In the genomic region with DNA sequence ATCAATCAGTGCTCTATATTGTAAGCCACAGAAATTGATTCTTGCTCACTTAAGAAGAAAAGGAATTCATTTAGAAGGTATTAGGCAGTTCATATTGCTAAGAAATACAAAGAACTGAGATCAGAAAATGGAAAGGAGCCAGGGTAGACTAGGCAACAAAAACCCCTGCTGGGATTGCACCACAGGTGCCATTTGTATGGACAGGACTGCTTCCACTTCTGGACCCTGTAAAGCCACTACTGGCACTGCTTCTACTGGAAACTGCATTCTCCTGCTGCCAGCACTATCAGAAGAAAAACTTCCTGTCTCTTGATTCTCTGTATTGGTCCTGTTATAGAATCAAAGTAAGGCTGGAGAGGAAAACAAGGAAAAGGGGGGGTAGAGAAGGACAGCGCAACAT, we compare ENCODE assay signal across 14 cellular contexts. TPM values are rescaled to one million over a fixed set of nuclear protein-coding genes. Genes with fewer than 3 reads are reported as not detected.
DNase-seq lines count a peak whose midpoint lies in the region; TF ChIP-seq lines count a peak whose summit lies in the region.
"Had no signal": no experiment of that assay in that cellular context is flagged by ENCODE, and none has a peak within 500 bp of the region (broad histone marks: within the 10 kb centered on the region; RNA-seq: fewer than 3 reads in every experiment).

No MANE protein-coding gene starts in this region.

- H3K14ac ChIP-seq in neuronal stem cell (ENCODE audit: low read length), result no peak overlapping the region

- no CpG with 5 or more reads among the region's 1 CpG for WGBS in neuronal stem cell (ENCODE audit: extremely low coverage in 2 of 2, insufficient read length in 2 of 2, insufficient replicate concordance in 1 of 2), 2 donors

- no peak overlapping the region for H3K4me2 ChIP-seq in neural progenitor cell
- no peak overlapping the region for H3K4me2 ChIP-seq in neuronal stem cell (ENCODE audit: insufficient read depth, low read length, poor library complexity, severe bottlenecking)

- H3K79me1 ChIP-seq in neuronal stem cell (ENCODE audit: low read depth, low read length), result no peaks in the 10 kb centered on the region

- H3K4me3 ChIP-seq in neural progenitor cell (no peak overlapping the region), neuronal stem cell (ENCODE audit: low read length in 2 of 2) (no peak overlapping the region)
- H3K4me3 ChIP-seq: sigmoid colon had no signal

- H3K27ac ChIP-seq in neural progenitor cell, result no peak overlapping the region
- no peak overlapping the region for H3K27ac ChIP-seq in neuronal stem cell (replicated peaks; ENCODE audit: low read length)
- H3K27ac ChIP-seq: sigmoid colon had no signal

- H3K23ac ChIP-seq in neuronal stem cell (ENCODE audit: low read depth, low read length, poor library complexity), result no peak overlapping the region

- H3K4me3 Mint-ChIP-seq in neural progenitor cell, result no peak overlapping the region
- no peak overlapping the region for H3K4me3 Mint-ChIP-seq in activated CD4-positive, alpha-beta memory T cell treated with anti-CD3 and anti-CD28 coated beads, Interleukin-2, amount 10 ng/mL, durations not matched to agents 7 days and 5 days
- H3K4me3 Mint-ChIP-seq: activated naive CD4-positive, alpha-beta T cell treated with anti-CD3 and anti-CD28 coated beads, Interleukin-2, amount 50 U/mL, for 24 hours had no signal

- H4K8ac ChIP-seq in neuronal stem cell (ENCODE audit: low read depth, low read length), result no peak overlapping the region

- peaks cover 39% of the 10 kb centered on the region for H4K20me1 ChIP-seq in neural progenitor cell (ENCODE audit: low read depth)

- H2BK15ac ChIP-seq in neuronal stem cell (ENCODE audit: low read length), result no peak overlapping the region

- H3K18ac ChIP-seq in neuronal stem cell (ENCODE audit: low read length), result no peak overlapping the region

- no peak overlapping the region for H3K4ac ChIP-seq in neuronal stem cell (ENCODE audit: low read length)

- H2BK5ac ChIP-seq in neuronal stem cell (ENCODE audit: low read length), result no peak overlapping the region

- H2BK12ac ChIP-seq in neuronal stem cell (ENCODE audit: low read length), result no peak overlapping the region

- no peak overlapping the region for H4K91ac ChIP-seq in neuronal stem cell (ENCODE audit: low read depth, low read length, poor library complexity)

- no peak overlapping the region for H2BK120ac ChIP-seq in neuronal stem cell (ENCODE audit: low read depth, low read length)

- H3K9ac ChIP-seq in neural progenitor cell (no peak overlapping the region), neuronal stem cell (ENCODE audit: low read depth, low read length, poor library complexity) (no peak overlapping the region)

- H3K9me3 ChIP-seq in neural progenitor cell (ENCODE audit: low read depth), result peaks cover 10% of the 10 kb centered on the region
- peaks cover 7 to 25% of the 10 kb centered on the region in 2 donors for H3K9me3 ChIP-seq in neuronal stem cell (replicated peaks in 1 of 2; ENCODE audit: control insufficient read depth in 2 of 2, insufficient read depth in 1 of 2, low read depth in 1 of 2, low read length in 2 of 2)

- POLR2A ChIA-PET in activated CD4-positive, alpha-beta memory T cell treated with anti-CD3 and anti-CD28 coated beads, Interleukin-2, amount 10 ng/mL, durations not matched to agents 7 days and 5 days (lab: Charles Lee), result no interaction called here

- peak overlapping the region; percentile 12 for H3K27ac Mint-ChIP-seq in neural progenitor cell
- H3K27ac Mint-ChIP-seq in activated CD4-positive, alpha-beta memory T cell treated with anti-CD3 and anti-CD28 coated beads, Interleukin-2, amount 10 ng/mL, durations not matched to agents 7 days and 5 days, result no peak overlapping the region
- H3K27ac Mint-ChIP-seq: activated naive CD4-positive, alpha-beta T cell treated with anti-CD3 and anti-CD28 coated beads, Interleukin-2, amount 50 U/mL, for 24 hours had no signal

- DNase-seq in G401 (ENCODE audit: low spot score) (peak; percentile 58), NCI-H146 (lab: John Stamatoyannopoulos, UW) (peak; percentile 83), cerebellum (ENCODE audit: low spot score) (peak; percentile 13), neural progenitor cell (ENCODE audit: low spot score) (no peak), EL (no peak), NCI-H526 (lab: John Stamatoyannopoulos, UW) (no peak), neuronal stem cell (ENCODE audit: low spot score) (no peak)
- no peak for DNase-seq in activated CD4-positive, alpha-beta memory T cell treated with anti-CD3 and anti-CD28 coated beads, Interleukin-2, amount 10 ng/mL, durations not matched to agents 7 days and 5 days
- DNase-seq: Calu3; effector CD4-positive, alpha-beta T cell; mesenchymal stem cell; NCI-H2227 treated with DMSO at 0.1 percent for 48 hours; sigmoid colon had no signal

- H3K36me3 ChIP-seq in neural progenitor cell (peaks cover under 1% of the 10 kb centered on the region), neuronal stem cell (replicated peaks in 1 of 2; ENCODE audit: control insufficient read depth in 2 of 2, insufficient read depth in 2 of 2, low read length in 2 of 2) (peaks cover 0 to 2% of the 10 kb centered on the region in 2 donors)
- H3K36me3 ChIP-seq: sigmoid colon had no signal

- H3K4me1 ChIP-seq in neural progenitor cell, result peaks cover 17% of the 10 kb centered on the region
- peaks cover 0 to 10% of the 10 kb centered on the region in 2 donors for H3K4me1 ChIP-seq in neuronal stem cell (ENCODE audit: control insufficient read depth in 2 of 2, insufficient read depth in 1 of 2, low read depth in 1 of 2, low read length in 2 of 2)

- H3F3A ChIP-seq in neural progenitor cell (ENCODE audit: low read depth), result peaks cover 4% of the 10 kb centered on the region

- H3K27me3 ChIP-seq in neural progenitor cell, result no peaks in the 10 kb centered on the region
- no peaks in the 10 kb centered on the region for H3K27me3 ChIP-seq in neuronal stem cell (ENCODE audit: control insufficient read depth in 3 of 3, insufficient read depth in 3 of 3, low read depth in 1 of 3, low read length in 3 of 3)
- H3K27me3 ChIP-seq: sigmoid colon had no signal

- in situ Hi-C loops in G401 (cut with HindIII; ENCODE audit: low sequenced_read_pairs), result no loop called here

- H3K9me3 Mint-ChIP-seq in neural progenitor cell, result peaks cover 34% of the 10 kb centered on the region
- H3K9me3 Mint-ChIP-seq in activated CD4-positive, alpha-beta memory T cell treated with anti-CD3 and anti-CD28 coated beads, Interleukin-2, amount 10 ng/mL, durations not matched to agents 7 days and 5 days, result peaks cover 21% of the 10 kb centered on the region

- H3K27me3 Mint-ChIP-seq in neural progenitor cell (ENCODE audit: insufficient read depth, low read depth), result peaks cover under 1% of the 10 kb centered on the region
- no peaks in the 10 kb centered on the region for H3K27me3 Mint-ChIP-seq in activated CD4-positive, alpha-beta memory T cell treated with anti-CD3 and anti-CD28 coated beads, Interleukin-2, amount 10 ng/mL, durations not matched to agents 7 days and 5 days
- H3K27me3 Mint-ChIP-seq: activated naive CD4-positive, alpha-beta T cell treated with anti-CD3 and anti-CD28 coated beads, Interleukin-2, amount 50 U/mL, for 24 hours had no signal

- H2AK5ac ChIP-seq in neuronal stem cell (ENCODE audit: low read depth, low read length), result no peak overlapping the region

- peaks cover 34% of the 10 kb centered on the region for H3K36me3 Mint-ChIP-seq in neural progenitor cell
- peaks cover 34% of the 10 kb centered on the region for H3K36me3 Mint-ChIP-seq in activated CD4-positive, alpha-beta memory T cell treated with anti-CD3 and anti-CD28 coated beads, Interleukin-2, amount 10 ng/mL, durations not matched to agents 7 days and 5 days (ENCODE audit: low read depth)

- peaks cover 26% of the 10 kb centered on the region for H3K4me1 Mint-ChIP-seq in neural progenitor cell
- H3K4me1 Mint-ChIP-seq in activated CD4-positive, alpha-beta memory T cell treated with anti-CD3 and anti-CD28 coated beads, Interleukin-2, amount 10 ng/mL, durations not matched to agents 7 days and 5 days, result peaks cover 9% of the 10 kb centered on the region

- CTCF ChIA-PET in activated CD4-positive, alpha-beta memory T cell treated with anti-CD3 and anti-CD28 coated beads, Interleukin-2, amount 10 ng/mL, durations not matched to agents 7 days and 5 days (lab: Charles Lee), result no interaction called here

- no peak overlapping the region for H2AFZ ChIP-seq in neural progenitor cell (replicated peaks)
- no peak overlapping the region for H2AFZ ChIP-seq in neuronal stem cell (ENCODE audit: low read length)

- no peak for TF ChIP-seq CTCF in neural progenitor cell (IDR thresholded peaks at IDR 0.05)

- H3K79me2 ChIP-seq in neural progenitor cell (ENCODE audit: low read depth), result peaks cover 59% of the 10 kb centered on the region

RNA-seq across cellular contexts. Expression of a gene that starts 45.9 kb away (rescaled TPM):
- total RNA-seq in G401 (2014; rRNA removed; shearing (Covaris generic)), result 49.4 and 52.5 TPM in 2 replicates
- 55.9 TPM for total RNA-seq in cerebellum
- 37.3 and 50.4 TPM in 2 replicates for total RNA-seq in neural progenitor cell (ENCODE audit: low replicate concordance)
- 23.2 TPM for polyA plus RNA-seq in neuronal stem cell (2013, experiment 1 of 2)
- 22.3 TPM for polyA plus RNA-seq in neuronal stem cell (2013, experiment 2 of 2)
- 10 to 100 TPM; 36.2 to 39.7 TPM for total RNA-seq in activated CD4-positive, alpha-beta memory T cell treated with anti-CD3 and anti-CD28 coated beads, Interleukin-2, amount 10 ng/mL, durations not matched to agents 7 days and 5 days

RNA-seq across cellular contexts. Expression of a gene that starts 46.2 kb away (rescaled TPM):
- total RNA-seq in G401 (2014; rRNA removed; shearing (Covaris generic)), result 14.4 and 14.5 TPM in 2 replicates
- total RNA-seq in cerebellum (51.1 TPM), neural progenitor cell (ENCODE audit: low replicate concordance) (22.0 and 30.9 TPM in 2 replicates)
- 11.2 TPM for polyA plus RNA-seq in neuronal stem cell (2013, experiment 1 of 2)
- 11.2 TPM for polyA plus RNA-seq in neuronal stem cell (2013, experiment 2 of 2)
- 10 to 100 TPM; 28.3 to 28.7 TPM for total RNA-seq in activated CD4-positive, alpha-beta memory T cell treated with anti-CD3 and anti-CD28 coated beads, Interleukin-2, amount 10 ng/mL, durations not matched to agents 7 days and 5 days

Comparison
In these comparisons a context has a peak if more than half of its experiments do, and no peak if none do; other contexts are left out.
1. DNase-seq: peak in G401 (single experiment), NCI-H146 (single experiment) and cerebellum (single experiment); none in neural progenitor cell (single experiment), EL (single experiment), NCI-H526 (0 of 2), neuronal stem cell (single experiment) and activated CD4-positive, alpha-beta memory T cell treated with anti-CD3 and anti-CD28 coated beads, Interleukin-2, amount 10 ng/mL, durations not matched to agents 7 days and 5 days (single experiment).